In genomic region chr10:122402548-122403131, GRCh38 we compare ENCODE assay signal across 30 cellular contexts. TPM values are rescaled to one million over a fixed set of nuclear protein-coding genes. Genes with fewer than 3 reads are reported as not detected.
"Had no signal": no experiment of that assay in that cellular context is flagged by ENCODE, and none has a peak within 500 bp of the region (broad histone marks: within the 10 kb centered on the region; RNA-seq: fewer than 3 reads in every experiment).

No MANE protein-coding gene starts in this region.

- H3K79me2 ChIP-seq: parathyroid adenoma had no signal

- H3K9me3 ChIP-seq: esophagus squamous epithelium, heart right ventricle, spleen, testis, tibial artery had no signal

- FAIRE-seq: endometrium, islet of Langerhans had no signal

- H3K4me3 ChIP-seq: esophagus squamous epithelium, heart right ventricle, lung, neural progenitor cell, skin epidermis, spleen, testis, tibial artery had no signal

- H3K4me1 ChIP-seq: neural progenitor cell, parathyroid adenoma, testis had no signal

- H3K36me3 ChIP-seq: neural progenitor cell had no signal

- H3K27ac ChIP-seq: esophagus squamous epithelium, neural progenitor cell, parathyroid adenoma, skin epidermis, spleen, testis, tibial artery had no signal

- H2AFZ ChIP-seq: neural progenitor cell, parathyroid adenoma had no signal

- H3K9ac ChIP-seq: neural progenitor cell, parathyroid adenoma had no signal

- DNase-seq: cortex of kidney; effector memory CD8-positive, alpha-beta T cell; erythroblast; esophagus squamous epithelium; foreskin melanocyte; glutamatergic neuron; heart right ventricle; hippocampal formation; left colon; naive B cell; spleen; stimulated activated CD4-positive, alpha-beta T cell treated with anti-CD3 and anti-CD28 coated beads, Interleukin-4, amount 100 ng/mL, for 4 hours; stimulated activated naive CD8-positive, alpha-beta T cell treated with anti-CD3 and anti-CD28 coated beads, Interleukin-15, Interleukin-2, amounts not matched to agents 100 U/mL and 50 U/mL, for 24 hours; substantia nigra; testis; tibial artery had no signal

- ATAC-seq: effector memory CD8-positive, alpha-beta T cell; left colon; stimulated activated memory B cell treated with anti-CD40 and anti-IgM and Interleukin-4, amounts not matched to agents 10 μg/mL and 1 μg/mL and 100 μg/mL, for 72 hours; stimulated activated naive CD8-positive, alpha-beta T cell treated with anti-CD3 and anti-CD28 coated beads, Interleukin-15, Interleukin-2, amounts not matched to agents 100 U/mL and 50 U/mL, for 24 hours had no signal

- H3K4me2 ChIP-seq: neural progenitor cell had no signal

- H3K27me3 ChIP-seq: esophagus squamous epithelium, heart right ventricle, neural progenitor cell, spleen, testis, tibial artery had no signal

RNA-seq across cellular contexts. Expression of gene ARMS2, which starts 51.8 kb away (rescaled TPM):
- total RNA-seq: dermis microvascular lymphatic vessel endothelial cell, esophagus squamous epithelium, kidney epithelial cell, left colon, lung, mononuclear cell, osteoblast, progenitor cell of endocrine pancreas, spleen, urinary bladder had no signal
- polyA plus RNA-seq: heart right ventricle, liver, lung, spleen, urinary bladder had no signal
